Comparison of ENCODE assay signal across 27 cellular contexts in the genomic region with DNA sequence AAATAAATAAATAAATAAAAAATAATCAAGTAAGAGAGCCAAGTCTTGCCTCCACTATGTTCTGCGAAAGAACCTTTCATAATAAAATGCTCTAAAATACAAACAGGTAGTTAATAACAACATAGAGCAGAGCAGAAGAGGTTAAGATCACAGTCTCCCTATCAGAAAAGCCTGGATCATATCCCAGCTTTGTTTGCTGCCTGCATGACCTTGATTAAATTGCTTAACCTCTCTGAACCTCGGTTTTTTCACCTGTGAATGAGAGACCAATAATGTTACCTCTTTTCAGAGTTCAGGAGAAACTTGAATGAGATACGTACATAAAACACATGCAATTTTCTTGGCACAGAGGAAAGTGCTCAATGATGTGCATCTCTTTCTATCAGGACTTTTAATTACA.
"Had no signal": no experiment of that assay in that cellular context is flagged by ENCODE, and none has a peak within 500 bp of the region (broad histone marks: within the 10 kb centered on the region; RNA-seq: fewer than 3 reads in every experiment).

No MANE protein-coding gene starts in this region.

- H3K4me1 ChIP-seq: breast epithelium had no signal

- DNase-seq: activated CD4-positive, alpha-beta memory T cell treated with anti-CD3 and anti-CD28 coated beads for 36 hours; activated CD4-positive, alpha-beta T cell treated with anti-CD3 and anti-CD28 coated beads for 36 hours; activated CD4-positive, CD25-positive, alpha-beta regulatory T cell; activated CD4-positive, CD25-positive, alpha-beta regulatory T cell treated with anti-CD3 and anti-CD28 coated beads, Interleukin-2, amount 50 U/mL, for 72 hours; activated CD8-positive, alpha-beta memory T cell treated with anti-CD3 and anti-CD28 coated beads, Interleukin-2, amount 10 ng/mL, durations not matched to agents 7 days and 5 days; activated CD8-positive, alpha-beta memory T cell treated with anti-CD3 and anti-CD28 coated beads, Interleukin-2, amount 50 U/mL, for 4 hours; activated CD8-positive, alpha-beta T cell treated with anti-CD3 and anti-CD28 coated beads, Interleukin-2, amount 10 ng/mL, durations not matched to agents 7 days and 5 days; activated effector memory CD4-positive, alpha-beta T cell treated with anti-CD3 and anti-CD28 coated beads, Interleukin-2, amount 50 U/mL, for 16 hours; activated naive CD4-positive, alpha-beta T cell treated with anti-CD3 and anti-CD28 coated beads for 36 hours; activated naive CD8-positive, alpha-beta T cell treated with anti-CD3 and anti-CD28 coated beads for 36 hours; activated naive CD8-positive, alpha-beta T cell treated with anti-CD3 and anti-CD28 coated beads, Interleukin-2, amount 50 U/mL, for 24 hours; activated T-cell treated with anti-CD3 and anti-CD28 coated beads, Interleukin-2, amount 50 U/mL, for 1 hour; activated T-cell treated with anti-CD3 and anti-CD28 coated beads, Interleukin-2, amount 50 U/mL, for 48 hours; adrenal gland; amygdala; aorta; central memory CD4-positive, alpha-beta T cell; cerebellar nuclear complex; colonic mucosa; effector CD8-positive, alpha-beta T cell; esophagus squamous epithelium; foreskin melanocyte; T-helper 2 cell had no signal

- H3K9me3 ChIP-seq: adrenal gland, breast epithelium, colonic mucosa, esophagus squamous epithelium, gastroesophageal sphincter had no signal

- H3K4me3 ChIP-seq: adrenal gland, breast epithelium, cardiac muscle cell, colonic mucosa, esophagus squamous epithelium, gastroesophageal sphincter had no signal

- H3K27me3 ChIP-seq: adrenal gland, breast epithelium, cardiac muscle cell, colonic mucosa, esophagus squamous epithelium, gastroesophageal sphincter had no signal

- H3K27ac ChIP-seq: breast epithelium, cardiac muscle cell, colonic mucosa, epithelial cell of prostate, esophagus squamous epithelium, gastroesophageal sphincter had no signal

- H3K36me3 ChIP-seq: adrenal gland, breast epithelium, cardiac muscle cell, colonic mucosa, esophagus squamous epithelium, gastroesophageal sphincter had no signal

- ATAC-seq: activated CD4-positive, alpha-beta T cell treated with anti-CD3 and anti-CD28 coated beads for 36 hours; gastroesophageal sphincter had no signal
